ENCODE assay signal across 20 cellular contexts in the genomic region with DNA sequence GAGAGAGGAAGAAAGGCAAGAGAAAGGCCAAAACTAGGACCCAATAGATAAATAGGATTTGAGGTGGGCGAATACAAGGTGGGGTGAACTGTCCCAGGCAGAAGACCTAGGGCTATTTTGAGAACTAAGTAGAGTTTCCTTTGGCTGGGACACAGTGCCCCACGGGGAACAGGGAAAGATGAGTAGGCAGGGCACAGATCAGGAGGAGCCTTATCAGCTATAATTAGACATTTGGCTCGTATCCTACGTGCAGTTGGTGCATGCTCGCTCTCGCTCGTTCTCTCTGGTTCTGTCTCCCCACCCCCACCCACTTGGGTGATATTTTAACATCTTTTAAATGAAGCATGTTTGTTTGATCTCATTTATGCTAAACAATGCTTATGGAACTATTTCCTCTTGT.
A peak's percentile ranks its signal among the peaks of the same experiment; 100 is the strongest.
DNase-seq lines count a peak whose midpoint lies in the region; ATAC-seq and TF ChIP-seq lines count a peak whose summit lies in the region.
"Had no signal": no experiment of that assay in that cellular context is flagged by ENCODE, and none has a peak within 500 bp of the region (broad histone marks: within the 10 kb centered on the region; RNA-seq: fewer than 3 reads in every experiment).

No MANE protein-coding gene starts in this region.

- H3K27ac ChIP-seq in CD8-positive, alpha-beta memory T cell (ENCODE audit: low read depth, low read length) = no peak overlapping the region

- no peak for ATAC-seq in central memory CD8-positive, alpha-beta T cell (replicated peaks; ENCODE audit: extremely low read depth, poor library complexity, severe bottlenecking)
- no peak for ATAC-seq in SK-N-SH treated with all-trans-retinoic acid at 6 μM for 48 hours
- ATAC-seq: body of pancreas, sciatic nerve had no signal

- H3K36me3 Mint-ChIP-seq in CD8-positive, alpha-beta memory T cell = peaks cover 0 to 9% (median 6%) of the 10 kb centered on the region in 3 donors
- peaks cover 9% of the 10 kb centered on the region for H3K36me3 Mint-ChIP-seq in central memory CD8-positive, alpha-beta T cell (ENCODE audit: insufficient read depth)

- no peaks in the 10 kb centered on the region for H3K27me3 ChIP-seq in BE2C
- H3K27me3 ChIP-seq in CD8-positive, alpha-beta memory T cell (ENCODE audit: insufficient read depth, low read length, poor library complexity, severe bottlenecking) = no peaks in the 10 kb centered on the region
- H3K27me3 ChIP-seq: body of pancreas had no signal

- peak overlapping the region in 5 of 7 donors; percentile 51 to 76 (median 58) for H3K4me3 Mint-ChIP-seq in CD8-positive, alpha-beta memory T cell
- peak overlapping the region; percentile 47 for H3K4me3 Mint-ChIP-seq in central memory CD8-positive, alpha-beta T cell

- POLR2A ChIA-PET in CD8-positive, alpha-beta memory T cell (lab: Charles Lee) = interaction anchor here (1.6 kb wide), 1 partner anchor 235 kb away, joined by 5 read pairs; the partner anchor contains the start of gene JUN

- no peak overlapping the region for H3K4me3 ChIP-seq in BE2C (ENCODE audit: low read depth, low read length)
- H3K4me3 ChIP-seq in CD8-positive, alpha-beta memory T cell (ENCODE audit: low read length) = no peak overlapping the region
- H3K4me3 ChIP-seq: body of pancreas had no signal

- H3K36me3 ChIP-seq in BE2C = no peaks in the 10 kb centered on the region
- H3K36me3 ChIP-seq in CD8-positive, alpha-beta memory T cell (ENCODE audit: insufficient read depth, low read length) = no peaks in the 10 kb centered on the region
- H3K36me3 ChIP-seq: thoracic aorta had no signal

- H3K4me1 ChIP-seq in BE2C = no peaks in the 10 kb centered on the region
- H3K4me1 ChIP-seq in CD8-positive, alpha-beta memory T cell (ENCODE audit: insufficient read depth, low read length) = peaks cover 26% of the 10 kb centered on the region

- peak; percentile 8 for DNase-seq in BE2C
- no peak for DNase-seq in CD8-positive, alpha-beta memory T cell
- DNase-seq in central memory CD8-positive, alpha-beta T cell (ENCODE audit: low spot score in 2 of 2) = no peak
- DNase-seq in myocyte (ENCODE audit: low read depth) = peak; percentile 72
- no peak for DNase-seq in OCI-M2 (lab: John Stamatoyannopoulos, UW; ENCODE audit: unreplicated experiment)
- no peak for DNase-seq in effector CD8-positive, alpha-beta T cell (lab: John Stamatoyannopoulos, UW)
- DNase-seq: activated CD4-positive, alpha-beta T cell treated with anti-CD3 and anti-CD28 coated beads, Interleukin-2, amount 50 U/mL, for 4 hours; activated effector memory CD4-positive, alpha-beta T cell treated with anti-CD3 and anti-CD28 coated beads, Interleukin-2, amount 50 U/mL, for 16 hours; AML-193; body of pancreas; glutamatergic neuron; H7; NCI-H1436; NK-92 treated with Interleukin-12 subunit alpha and Interleukin-12 subunit beta, amount 100 ng/mL, for 24 hours; SHP77 treated with DMSO at 0.1 percent for 48 hours; stimulated activated CD4-positive, alpha-beta T cell treated with anti-CD3 and anti-CD28 coated beads, Interleukin-2, amount 100 ng/mL, for 24 hours; T1000 had no signal

- peak overlapping the region; percentile 51 to 98 (median 76) for H3K27ac Mint-ChIP-seq in CD8-positive, alpha-beta memory T cell
- H3K27ac Mint-ChIP-seq in central memory CD8-positive, alpha-beta T cell (ENCODE audit: low read depth) = peak overlapping the region; percentile 66

- H3K9me3 ChIP-seq in BE2C = no peaks in the 10 kb centered on the region
- H3K9me3 ChIP-seq in CD8-positive, alpha-beta memory T cell (ENCODE audit: low read length) = no peaks in the 10 kb centered on the region
- H3K9me3 ChIP-seq: body of pancreas, thoracic aorta had no signal

- TF ChIP-seq CTCF in BE2C (IDR thresholded peaks at IDR 0.05; ENCODE audit: low read depth, low read length) = no peak

- no peaks in the 10 kb centered on the region for H3K27me3 Mint-ChIP-seq in CD8-positive, alpha-beta memory T cell
- no peaks in the 10 kb centered on the region for H3K27me3 Mint-ChIP-seq in central memory CD8-positive, alpha-beta T cell

- H3K4me1 Mint-ChIP-seq in CD8-positive, alpha-beta memory T cell = peaks cover 31 to 41% (median 38%) of the 10 kb centered on the region in 3 donors
- H3K4me1 Mint-ChIP-seq in central memory CD8-positive, alpha-beta T cell = peaks cover 36% of the 10 kb centered on the region

- CTCF ChIA-PET in CD8-positive, alpha-beta memory T cell (lab: Charles Lee) = no interaction called here

- no peaks in the 10 kb centered on the region for H3K9me3 Mint-ChIP-seq in CD8-positive, alpha-beta memory T cell
- peaks cover 4% of the 10 kb centered on the region for H3K9me3 Mint-ChIP-seq in central memory CD8-positive, alpha-beta T cell

TF ChIP-seq in SK-N-SH treated with all-trans-retinoic acid at 6 μM for 48 hours, 23 proteins besides CTCF, POLR2A, EP300 and RAD21:
- no peak for TF ChIP-seq BACH2 (CRISPR knock-in tag; IDR thresholded peaks at IDR 0.05; ENCODE audit: borderline replicate concordance)
- TF ChIP-seq, protein P1, sequence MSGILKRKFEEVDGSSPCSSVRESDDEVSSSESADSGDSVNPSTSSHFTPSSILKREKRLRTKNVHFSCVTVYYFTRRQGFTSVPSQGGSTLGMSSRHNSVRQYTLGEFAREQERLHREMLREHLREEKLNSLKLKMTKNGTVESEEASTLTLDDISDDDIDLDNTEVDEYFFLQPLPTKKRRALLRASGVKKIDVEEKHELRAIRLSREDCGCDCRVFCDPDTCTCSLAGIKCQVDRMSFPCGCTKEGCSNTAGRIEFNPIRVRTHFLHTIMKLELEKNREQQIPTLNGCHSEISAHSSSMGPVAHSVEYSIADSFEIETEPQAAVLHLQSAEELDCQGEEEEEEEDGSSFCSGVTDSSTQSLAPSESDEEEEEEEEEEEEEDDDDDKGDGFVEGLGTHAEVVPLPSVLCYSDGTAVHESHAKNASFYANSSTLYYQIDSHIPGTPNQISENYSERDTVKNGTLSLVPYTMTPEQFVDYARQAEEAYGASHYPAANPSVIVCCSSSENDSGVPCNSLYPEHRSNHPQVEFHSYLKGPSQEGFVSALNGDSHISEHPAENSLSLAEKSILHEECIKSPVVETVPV (CRISPR knock-in tag; IDR thresholded peaks at IDR 0.05) = no peak
- no peak for TF ChIP-seq CSDC2 (CRISPR knock-in tag; IDR thresholded peaks at IDR 0.05)
- no peak for TF ChIP-seq ARNTL (CRISPR knock-in tag; IDR thresholded peaks at IDR 0.05; ENCODE audit: borderline replicate concordance, low read depth)
- TF ChIP-seq, protein P2, sequence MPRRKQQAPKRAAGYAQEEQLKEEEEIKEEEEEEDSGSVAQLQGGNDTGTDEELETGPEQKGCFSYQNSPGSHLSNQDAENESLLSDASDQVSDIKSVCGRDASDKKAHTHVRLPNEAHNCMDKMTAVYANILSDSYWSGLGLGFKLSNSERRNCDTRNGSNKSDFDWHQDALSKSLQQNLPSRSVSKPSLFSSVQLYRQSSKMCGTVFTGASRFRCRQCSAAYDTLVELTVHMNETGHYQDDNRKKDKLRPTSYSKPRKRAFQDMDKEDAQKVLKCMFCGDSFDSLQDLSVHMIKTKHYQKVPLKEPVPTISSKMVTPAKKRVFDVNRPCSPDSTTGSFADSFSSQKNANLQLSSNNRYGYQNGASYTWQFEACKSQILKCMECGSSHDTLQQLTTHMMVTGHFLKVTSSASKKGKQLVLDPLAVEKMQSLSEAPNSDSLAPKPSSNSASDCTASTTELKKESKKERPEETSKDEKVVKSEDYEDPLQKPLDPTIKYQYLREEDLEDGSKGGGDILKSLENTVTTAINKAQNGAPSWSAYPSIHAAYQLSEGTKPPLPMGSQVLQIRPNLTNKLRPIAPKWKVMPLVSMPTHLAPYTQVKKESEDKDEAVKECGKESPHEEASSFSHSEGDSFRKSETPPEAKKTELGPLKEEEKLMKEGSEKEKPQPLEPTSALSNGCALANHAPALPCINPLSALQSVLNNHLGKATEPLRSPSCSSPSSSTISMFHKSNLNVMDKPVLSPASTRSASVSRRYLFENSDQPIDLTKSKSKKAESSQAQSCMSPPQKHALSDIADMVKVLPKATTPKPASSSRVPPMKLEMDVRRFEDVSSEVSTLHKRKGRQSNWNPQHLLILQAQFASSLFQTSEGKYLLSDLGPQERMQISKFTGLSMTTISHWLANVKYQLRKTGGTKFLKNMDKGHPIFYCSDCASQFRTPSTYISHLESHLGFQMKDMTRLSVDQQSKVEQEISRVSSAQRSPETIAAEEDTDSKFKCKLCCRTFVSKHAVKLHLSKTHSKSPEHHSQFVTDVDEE (CRISPR knock-in tag; IDR thresholded peaks at IDR 0.05) = no peak
- TF ChIP-seq OSR1 (CRISPR knock-in tag; IDR thresholded peaks at IDR 0.05) = no peak
TF ChIP-seq in SK-N-SH treated with all-trans-retinoic acid at 6 μM for 48 hours: peak in this region for 0.

Comparison
In these comparisons a context has a peak if more than half of its experiments do, and no peak if none do; other contexts are left out.
1. DNase-seq: peak in BE2C (single experiment) and myocyte (single experiment); none in CD8-positive, alpha-beta memory T cell (0 of 5), central memory CD8-positive, alpha-beta T cell (0 of 2), OCI-M2 (single experiment) and effector CD8-positive, alpha-beta T cell (single experiment).